In the genomic region with DNA sequence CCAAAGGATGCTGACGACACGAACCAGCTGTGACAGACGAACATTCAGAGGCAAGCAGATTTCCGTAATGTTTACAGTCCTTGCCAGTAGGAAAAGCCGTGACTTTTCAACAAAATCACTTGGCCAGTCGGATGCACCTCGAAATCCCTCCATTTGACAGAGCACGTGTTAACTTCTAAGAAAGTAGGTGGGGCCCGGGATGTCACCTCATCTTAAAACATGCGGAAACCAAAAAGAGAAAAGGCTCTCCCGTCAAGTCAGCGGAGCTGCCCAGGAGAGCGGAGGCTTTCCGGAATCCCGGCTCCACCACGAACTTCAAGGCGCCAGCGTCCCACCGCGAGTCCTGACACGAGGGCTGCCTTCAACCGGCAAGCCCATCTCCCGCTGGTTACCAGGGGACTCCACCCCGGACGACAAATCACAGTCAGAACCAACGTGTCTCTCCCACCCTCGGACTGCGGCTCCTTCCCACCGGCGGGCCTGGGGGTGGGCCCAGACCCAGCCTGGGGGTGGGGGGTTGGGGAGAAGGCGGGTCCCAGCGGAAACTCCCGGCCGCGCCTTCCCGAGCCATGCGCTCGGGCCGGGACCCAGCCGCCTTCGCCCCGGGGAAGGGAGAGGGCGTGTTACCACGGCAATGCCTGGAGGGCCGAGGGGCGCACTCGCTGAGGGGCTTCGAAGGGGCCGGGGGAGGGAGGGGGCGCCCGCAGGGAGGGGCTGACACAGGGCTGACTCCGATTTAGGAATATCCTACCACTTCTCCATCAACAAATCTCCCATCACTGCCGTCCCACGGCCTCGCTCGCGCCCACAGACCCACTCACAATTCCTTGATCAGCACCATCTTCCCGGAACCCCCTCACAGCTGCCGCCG, we compare ENCODE assay signal across 8 cellular contexts. TPM values are rescaled to one million over a fixed set of nuclear protein-coding genes. Genes with fewer than 3 reads are reported as not detected.
A peak's percentile ranks its signal among the peaks of the same experiment; 100 is the strongest.
DNase-seq lines count a peak whose midpoint lies in the region; ATAC-seq and TF ChIP-seq lines count a peak whose summit lies in the region.

No MANE protein-coding gene starts in this region.

- DNase-seq in CMK (ENCODE audit: low read depth) (peak; percentile 33), GM23338 (ENCODE audit: low spot score) (peak; percentile 77), NCI-H1092 (lab: John Stamatoyannopoulos, UW) (peak; percentile 34), medulla oblongata (ENCODE audit: extremely low spot score) (peak; percentile 33)
- peak; percentile 60 for DNase-seq in activated CD4-positive, alpha-beta memory T cell treated with anti-CD3 and anti-CD28 coated beads, Interleukin-2, amount 10 ng/mL, durations not matched to agents 7 days and 5 days
- peak; percentile 34 to 54 (median 45) for DNase-seq in stimulated activated CD4-positive, alpha-beta T cell treated with anti-CD3 and anti-CD28 coated beads, TNF-alpha, amount 100 ng/mL, for 48 hours (ENCODE audit: low read depth in 3 of 3)

- H3K27ac ChIP-seq in GM23338 (ENCODE audit: low read depth): no peak overlapping the region; the same call in 1 of the 2 replicates
- H3K27ac ChIP-seq in ectodermal cell (ENCODE audit: insufficient read depth, low read depth, low read length, poor library complexity, severe bottlenecking): peak overlapping the region; percentile 70

- POLR2A ChIA-PET in activated CD4-positive, alpha-beta memory T cell treated with anti-CD3 and anti-CD28 coated beads, Interleukin-2, amount 10 ng/mL, durations not matched to agents 7 days and 5 days (lab: Charles Lee): interaction anchor here (0.7 to 4.4 kb wide), 17 partner anchors 7 to 1440 kb away, joined by 3 to 43 read pairs (median 4); a partner anchor contains a TSS

- H3K36me3 Mint-ChIP-seq in GM23338 (ENCODE audit: low read depth): peaks cover 13% of the 10 kb centered on the region
- peaks cover 53% of the 10 kb centered on the region for H3K36me3 Mint-ChIP-seq in activated CD4-positive, alpha-beta memory T cell treated with anti-CD3 and anti-CD28 coated beads, Interleukin-2, amount 10 ng/mL, durations not matched to agents 7 days and 5 days (ENCODE audit: low read depth)

- peaks cover 28% of the 10 kb centered on the region for H3K4me1 Mint-ChIP-seq in GM23338
- H3K4me1 Mint-ChIP-seq in activated CD4-positive, alpha-beta memory T cell treated with anti-CD3 and anti-CD28 coated beads, Interleukin-2, amount 10 ng/mL, durations not matched to agents 7 days and 5 days: peaks cover 80% of the 10 kb centered on the region

- no peaks in the 10 kb centered on the region for H3K36me3 ChIP-seq in GM23338 (ENCODE audit: insufficient read depth)
- H3K36me3 ChIP-seq in ectodermal cell (ENCODE audit: control insufficient read depth, insufficient read depth, low read length): peaks cover 4% of the 10 kb centered on the region

- peaks cover 10% of the 10 kb centered on the region for H3F3A ChIP-seq in GM23338 (replicated peaks; ENCODE audit: low read depth)

- H3K4me2 ChIP-seq in GM23338: peak overlapping the region; percentile 85

- peak overlapping the region; percentile 98 for H3K4me3 Mint-ChIP-seq in GM23338
- H3K4me3 Mint-ChIP-seq in activated CD4-positive, alpha-beta memory T cell treated with anti-CD3 and anti-CD28 coated beads, Interleukin-2, amount 10 ng/mL, durations not matched to agents 7 days and 5 days: peak overlapping the region; percentile 100

- peaks cover 81% of the 10 kb centered on the region for H3K79me2 ChIP-seq in GM23338 (replicated peaks; ENCODE audit: insufficient read depth)

- ATAC-seq in GM23338 (peak; percentile 64), HG03469 (IDR thresholded peaks at IDR 0.05; ENCODE audit: unreplicated experiment) (no peak)

- H3K27me3 Mint-ChIP-seq in GM23338 (ENCODE audit: insufficient read depth, low read depth, poor library complexity): peaks cover 12% of the 10 kb centered on the region
- no peaks in the 10 kb centered on the region for H3K27me3 Mint-ChIP-seq in activated CD4-positive, alpha-beta memory T cell treated with anti-CD3 and anti-CD28 coated beads, Interleukin-2, amount 10 ng/mL, durations not matched to agents 7 days and 5 days

- 1% methylated on average over 60 of the region's 60 CpGs for WGBS in ectodermal cell, 2 experiments

- no peaks in the 10 kb centered on the region; the same call in 2 of the 3 replicates for H3K9me3 Mint-ChIP-seq in GM23338
- no peaks in the 10 kb centered on the region for H3K9me3 Mint-ChIP-seq in activated CD4-positive, alpha-beta memory T cell treated with anti-CD3 and anti-CD28 coated beads, Interleukin-2, amount 10 ng/mL, durations not matched to agents 7 days and 5 days

- peak overlapping the region; percentile 98 for H3K27ac Mint-ChIP-seq in GM23338
- H3K27ac Mint-ChIP-seq in activated CD4-positive, alpha-beta memory T cell treated with anti-CD3 and anti-CD28 coated beads, Interleukin-2, amount 10 ng/mL, durations not matched to agents 7 days and 5 days: peak overlapping the region; percentile 99

- no peak for TF ChIP-seq CTCF in GM23338 (conservative IDR thresholded peaks at IDR 0.05; ENCODE audit: low read depth in 2 of 2)

- H3K4me3 ChIP-seq in GM23338 (peak overlapping the region; percentile 94), ectodermal cell (ENCODE audit: insufficient read depth, low read depth, low read length) (peak overlapping the region; percentile 86)

- peaks cover 46% of the 10 kb centered on the region for H4K20me1 ChIP-seq in GM23338 (replicated peaks; ENCODE audit: insufficient read depth)

- no peaks in the 10 kb centered on the region for H3K9me3 ChIP-seq in ectodermal cell (ENCODE audit: control insufficient read depth, low read length)

- H3K9me2 ChIP-seq in GM23338 (ENCODE audit: insufficient read depth): no peaks in the 10 kb centered on the region

- H2AFZ ChIP-seq in GM23338: no peak overlapping the region

- CTCF ChIA-PET in activated CD4-positive, alpha-beta memory T cell treated with anti-CD3 and anti-CD28 coated beads, Interleukin-2, amount 10 ng/mL, durations not matched to agents 7 days and 5 days (lab: Charles Lee): interaction anchor here (0.7 to 2.5 kb wide), 13 partner anchors 12 to 854 kb away, joined by 3 to 19 read pairs (median 4); a partner anchor contains a TSS

- H3K4me1 ChIP-seq in GM23338 (ENCODE audit: insufficient read depth) (peaks cover 34% of the 10 kb centered on the region), ectodermal cell (ENCODE audit: control insufficient read depth, insufficient read depth, low read length) (peaks cover 7% of the 10 kb centered on the region)

- H3K27me3 ChIP-seq in GM23338 (ENCODE audit: insufficient read depth) (no peaks in the 10 kb centered on the region), ectodermal cell (ENCODE audit: control insufficient read depth, insufficient read depth, low read length, poor library complexity, severe bottlenecking) (no peaks in the 10 kb centered on the region)

TF ChIP-seq in GM23338, 12 proteins besides CTCF, POLR2A, EP300 and RAD21 (continues in another document):
- TF ChIP-seq CREB1 (CRISPR knock-in tag; IDR thresholded peaks at IDR 0.05; ENCODE audit: low read depth): no peak; the same call in 1 of the 2 replicates
- TF ChIP-seq, protein P1, sequence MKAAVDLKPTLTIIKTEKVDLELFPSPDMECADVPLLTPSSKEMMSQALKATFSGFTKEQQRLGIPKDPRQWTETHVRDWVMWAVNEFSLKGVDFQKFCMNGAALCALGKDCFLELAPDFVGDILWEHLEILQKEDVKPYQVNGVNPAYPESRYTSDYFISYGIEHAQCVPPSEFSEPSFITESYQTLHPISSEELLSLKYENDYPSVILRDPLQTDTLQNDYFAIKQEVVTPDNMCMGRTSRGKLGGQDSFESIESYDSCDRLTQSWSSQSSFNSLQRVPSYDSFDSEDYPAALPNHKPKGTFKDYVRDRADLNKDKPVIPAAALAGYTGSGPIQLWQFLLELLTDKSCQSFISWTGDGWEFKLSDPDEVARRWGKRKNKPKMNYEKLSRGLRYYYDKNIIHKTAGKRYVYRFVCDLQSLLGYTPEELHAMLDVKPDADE (IDR thresholded peaks at IDR 0.05): no peak
- TF ChIP-seq EZH2phosphoT487 (IDR thresholded peaks at IDR 0.05; ENCODE audit: unreplicated experiment): no peak
- no peak for TF ChIP-seq ZNF331 (CRISPR knock-in tag; IDR thresholded peaks at IDR 0.05; ENCODE audit: low read depth)
- TF ChIP-seq JUNB (IDR thresholded peaks at IDR 0.05; ENCODE audit: unreplicated experiment): no peak
- no peak for TF ChIP-seq ZNF114 (CRISPR knock-in tag; IDR thresholded peaks at IDR 0.05)
- no peak; the same call in 1 of the 2 replicates for TF ChIP-seq POLR2AphosphoS5 (IDR thresholded peaks at IDR 0.05; ENCODE audit: low read depth)
- TF ChIP-seq EZH2 (IDR thresholded peaks at IDR 0.05; ENCODE audit: low read depth, unreplicated experiment): no peak

RNA-seq across cellular contexts. Expression of a gene that starts 0.5 kb away (rescaled TPM):
- total RNA-seq in GM23338 (2014; rRNA removed; shearing (Covaris generic)): 56.0 and 56.7 TPM in 2 replicates
- polyA plus RNA-seq in GM23338 (2016; fragmentation: Nextera tagmentation; extraction: Ambion mirVana): 39.2 and 50.9 TPM in 2 replicates
- 10 to 100 TPM; 85.7 to 96.0 TPM for total RNA-seq in activated CD4-positive, alpha-beta memory T cell treated with anti-CD3 and anti-CD28 coated beads, Interleukin-2, amount 10 ng/mL, durations not matched to agents 7 days and 5 days
- polyA plus RNA-seq in ectodermal cell (2013, experiment 1 of 4): 58.4 TPM
- polyA plus RNA-seq in ectodermal cell (2013, experiment 2 of 4): 60.8 TPM
- polyA plus RNA-seq in ectodermal cell (2013, experiment 3 of 4): 47.4 TPM
- polyA plus RNA-seq in ectodermal cell (2013, experiment 4 of 4): 50.8 TPM
